In genomic region chr10:124688889-124689670, GRCh38 we compare ENCODE assay signal across 8 cellular contexts. TPM values are rescaled to one million over a fixed set of nuclear protein-coding genes. Genes with fewer than 3 reads are reported as not detected.
DNase-seq lines count a peak whose midpoint lies in the region; ATAC-seq and TF ChIP-seq lines count a peak whose summit lies in the region.

No MANE protein-coding gene starts in this region.

- no peaks in the 10 kb centered on the region for H3K9me3 ChIP-seq in mucosa of descending colon

- intact Hi-C loops in mucosa of descending colon (cut with DNase I, micrococcal nuclease): no loop called here

- H3K4me1 ChIP-seq in mucosa of descending colon (ENCODE audit: low read depth): no peaks in the 10 kb centered on the region

- no peak overlapping the region for H3K4me3 ChIP-seq in mucosa of descending colon

- TF ChIP-seq CTCF in mucosa of descending colon (IDR thresholded peaks at IDR 0.05): no peak

- peak; percentile 84 for ATAC-seq in HG03064 (IDR thresholded peaks at IDR 0.05; ENCODE audit: low read depth, unreplicated experiment)
- peak; percentile 69 for ATAC-seq in mucosa of descending colon

- DNase-seq in GM19238 (ENCODE audit: insufficient read length, low spot score) (peak; percentile 45), activated T-cell treated with anti-CD3 and anti-CD28 coated beads for 48 hours (ENCODE audit: low read depth) (peak; percentile 56), mucosa of descending colon (no peak), NOMO-1 (lab: John Stamatoyannopoulos, UW; ENCODE audit: unreplicated experiment in 2 of 2) (no peak), NOMO-1 treated with DMSO at 0.1 percent for 48 hours (lab: John Stamatoyannopoulos, UW; ENCODE audit: unreplicated experiment) (no peak), NCI-H446 treated with DMSO at 0.1 percent for 48 hours (lab: John Stamatoyannopoulos, UW) (no peak), HK-2 (ENCODE audit: unreplicated experiment) (no peak)

- no peaks in the 10 kb centered on the region for H3K36me3 ChIP-seq in mucosa of descending colon (ENCODE audit: low read depth)

RNA-seq across cellular contexts. Expression of gene FAM53B, which starts 55.1 kb away (rescaled TPM):
- 10 to 100 TPM; 37.2 to 48.0 (median 44.2) TPM for total RNA-seq in mucosa of descending colon

Comparison
In these comparisons a context has a peak if more than half of its experiments do, and no peak if none do; other contexts are left out.
1. DNase-seq: peak in GM19238 (single experiment) and activated T-cell treated with anti-CD3 and anti-CD28 coated beads for 48 hours (single experiment); none in mucosa of descending colon (0 of 3), NOMO-1 (0 of 2), NOMO-1 treated with DMSO at 0.1 percent for 48 hours (single experiment), NCI-H446 treated with DMSO at 0.1 percent for 48 hours (single experiment) and HK-2 (single experiment).